ENCODE assay signal across 22 cellular contexts in the genomic region with DNA sequence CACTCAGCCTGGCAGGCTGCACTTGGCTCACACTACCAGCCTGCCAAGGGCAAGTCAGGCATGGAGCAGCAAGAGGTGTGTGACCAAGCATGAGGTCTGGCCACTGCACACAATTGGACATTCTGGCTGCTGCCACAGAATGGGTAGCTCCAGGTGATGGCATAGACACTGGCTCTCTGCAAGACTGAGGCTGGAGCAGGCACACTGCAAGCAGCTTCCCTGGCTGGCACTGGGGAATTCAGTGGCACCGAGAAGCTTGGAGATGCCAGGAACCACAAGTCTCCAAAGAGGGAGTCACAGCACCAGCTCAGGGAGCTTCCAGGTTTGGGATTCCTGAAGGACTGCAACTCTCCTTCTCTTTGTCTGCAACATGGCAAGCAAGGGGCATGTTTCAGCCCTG. TPM values are rescaled to one million over a fixed set of nuclear protein-coding genes. Genes with fewer than 3 reads are reported as not detected.
DNase-seq lines count a peak whose midpoint lies in the region; ATAC-seq and TF ChIP-seq lines count a peak whose summit lies in the region.
"Had no signal": no experiment of that assay in that cellular context is flagged by ENCODE, and none has a peak within 500 bp of the region (broad histone marks: within the 10 kb centered on the region; RNA-seq: fewer than 3 reads in every experiment).

No MANE protein-coding gene starts in this region.

- H3K79me1 ChIP-seq in neuronal stem cell (ENCODE audit: low read depth, low read length) = no peaks in the 10 kb centered on the region

- peaks cover 8% of the 10 kb centered on the region for H3K27me3 ChIP-seq in left ventricle myocardium inferior (ENCODE audit: low read depth)
- H3K27me3 ChIP-seq in neuronal stem cell (ENCODE audit: control insufficient read depth in 3 of 3, insufficient read depth in 3 of 3, low read depth in 1 of 3, low read length in 3 of 3) = no peaks in the 10 kb centered on the region
- H3K27me3 ChIP-seq in spleen (replicated peaks in 1 of 7) = no peaks in the 10 kb centered on the region
- H3K27me3 ChIP-seq: BE2C; BLaER1 treated with 17β-estradiol and CSF1 and Interleukin-3, amounts not matched to agents 10 nM and 100 nM had no signal

- H3K9me3 ChIP-seq in left ventricle myocardium inferior (replicated peaks) = no peaks in the 10 kb centered on the region
- peaks cover 0 to 5% of the 10 kb centered on the region in 2 donors for H3K9me3 ChIP-seq in neuronal stem cell (replicated peaks in 1 of 2; ENCODE audit: control insufficient read depth in 2 of 2, insufficient read depth in 1 of 2, low read depth in 1 of 2, low read length in 2 of 2)
- H3K9me3 ChIP-seq in spleen = peaks cover 0 to 18% (median 0%) of the 10 kb centered on the region in 8 donors
- no peaks in the 10 kb centered on the region for H3K9me3 ChIP-seq in mucosa of descending colon
- H3K9me3 ChIP-seq: A549, BE2C had no signal

- no peak overlapping the region for H2AK5ac ChIP-seq in neuronal stem cell (ENCODE audit: low read depth, low read length)

- no peak overlapping the region for H4K91ac ChIP-seq in neuronal stem cell (ENCODE audit: low read depth, low read length, poor library complexity)

- H3K27ac ChIP-seq in left ventricle myocardium inferior (replicated peaks) = no peak overlapping the region
- no peak overlapping the region for H3K27ac ChIP-seq in neuronal stem cell (replicated peaks; ENCODE audit: low read length)
- H3K27ac ChIP-seq in spleen = no peak overlapping the region
- H3K27ac ChIP-seq: A549; BLaER1 treated with 17β-estradiol and CSF1 and Interleukin-3, amounts not matched to agents 10 nM and 100 nM had no signal

- peak overlapping the region; percentile 25 for H3K9ac ChIP-seq in neuronal stem cell (ENCODE audit: low read depth, low read length, poor library complexity)
- H3K9ac ChIP-seq: BLaER1 treated with 17β-estradiol and CSF1 and Interleukin-3, amounts not matched to agents 10 nM and 100 nM had no signal

- H3K4me3 ChIP-seq in left ventricle myocardium inferior = no peak overlapping the region
- no peak overlapping the region for H3K4me3 ChIP-seq in neuronal stem cell (ENCODE audit: low read length in 2 of 2)
- no peak overlapping the region for H3K4me3 ChIP-seq in spleen
- no peak overlapping the region for H3K4me3 ChIP-seq in mucosa of descending colon
- H3K4me3 ChIP-seq: A549; BLaER1 treated with 17β-estradiol and CSF1 and Interleukin-3, amounts not matched to agents 10 nM and 100 nM had no signal

- no peak for TF ChIP-seq POLR2A in spleen (IDR thresholded peaks at IDR 0.05)

- H2BK120ac ChIP-seq in neuronal stem cell (ENCODE audit: low read depth, low read length) = no peak overlapping the region

- no peak overlapping the region for H2BK15ac ChIP-seq in neuronal stem cell (ENCODE audit: low read length)

- TF ChIP-seq CTCF in left ventricle myocardium inferior (IDR thresholded peaks at IDR 0.05; ENCODE audit: borderline replicate concordance) (no peak), spleen (IDR thresholded peaks at IDR 0.05 in 8 of 11, conservative IDR thresholded peaks at IDR 0.05 in 3 of 11) (no peak), mucosa of descending colon (IDR thresholded peaks at IDR 0.05) (no peak)

- ATAC-seq in left ventricle myocardium superior = no peak
- no peak for ATAC-seq in HG02870 (IDR thresholded peaks at IDR 0.05; ENCODE audit: unreplicated experiment)
- no peak for ATAC-seq in mucosa of descending colon
- ATAC-seq: A549 had no signal

- H3K18ac ChIP-seq in neuronal stem cell (ENCODE audit: low read length) = peak overlapping the region; percentile 62

- H3K23ac ChIP-seq in neuronal stem cell (ENCODE audit: low read depth, low read length, poor library complexity) = no peak overlapping the region

- no peak overlapping the region for H3K4ac ChIP-seq in neuronal stem cell (ENCODE audit: low read length)

- H4K8ac ChIP-seq in neuronal stem cell (ENCODE audit: low read depth, low read length) = no peak overlapping the region

- no CpG with 5 or more reads among the region's 1 CpG for WGBS in neuronal stem cell (ENCODE audit: extremely low coverage in 2 of 2, insufficient read length in 2 of 2, insufficient replicate concordance in 1 of 2), 2 donors
- WGBS in spleen, 5 donors = 91 to 100% (median 95%) methylated on average over 1 of the region's 1 CpG

- H3K36me3 ChIP-seq in left ventricle myocardium inferior (no peaks in the 10 kb centered on the region), neuronal stem cell (replicated peaks in 1 of 2; ENCODE audit: control insufficient read depth in 2 of 2, insufficient read depth in 2 of 2, low read length in 2 of 2) (no peaks in the 10 kb centered on the region), spleen (no peaks in the 10 kb centered on the region), mucosa of descending colon (ENCODE audit: low read depth) (no peaks in the 10 kb centered on the region)
- H3K36me3 ChIP-seq: BE2C; BLaER1 treated with 17β-estradiol and CSF1 and Interleukin-3, amounts not matched to agents 10 nM and 100 nM had no signal

- peak; percentile 15 for DNase-seq in left ventricle myocardium superior
- no peak for DNase-seq in left ventricle myocardium inferior
- DNase-seq in neuronal stem cell (ENCODE audit: low spot score) = no peak
- DNase-seq in spleen = peak; percentile 61
- DNase-seq in activated CD4-positive, alpha-beta T cell treated with anti-CD3 and anti-CD28 coated beads for 48 hours = no peak
- DNase-seq in mucosa of descending colon = no peak
- DNase-seq: 8988T; ACHN; AML-193; BE2C; Calu3; CD4-positive, alpha-beta T cell; CD8-positive, alpha-beta memory T cell; COR-L47; DND-41; GOT3; H7; HCEC 1CT had no signal

- no peak overlapping the region for H2BK5ac ChIP-seq in neuronal stem cell (ENCODE audit: low read length)

- H3K4me2 ChIP-seq in neuronal stem cell (ENCODE audit: insufficient read depth, low read length, poor library complexity, severe bottlenecking) = no peak overlapping the region
- H3K4me2 ChIP-seq: A549; BLaER1 treated with 17β-estradiol and CSF1 and Interleukin-3, amounts not matched to agents 10 nM and 100 nM had no signal

- H3K14ac ChIP-seq in neuronal stem cell (ENCODE audit: low read length) = no peak overlapping the region

- no peaks in the 10 kb centered on the region for H3K4me1 ChIP-seq in left ventricle myocardium inferior
- no peaks in the 10 kb centered on the region for H3K4me1 ChIP-seq in neuronal stem cell (ENCODE audit: control insufficient read depth in 2 of 2, insufficient read depth in 1 of 2, low read depth in 1 of 2, low read length in 2 of 2)
- no peaks in the 10 kb centered on the region for H3K4me1 ChIP-seq in spleen
- H3K4me1 ChIP-seq in mucosa of descending colon (ENCODE audit: low read depth) = no peaks in the 10 kb centered on the region
- H3K4me1 ChIP-seq: A549, BE2C had no signal

- intact Hi-C loops in left ventricle myocardium superior (cut with micrococcal nuclease) = no loop called here
- intact Hi-C loops in left ventricle myocardium inferior (cut with micrococcal nuclease) = no loop called here
- intact Hi-C loops in spleen (cut with DNase I; ENCODE audit: low total_unique reads) = no loop called here
- intact Hi-C loops in mucosa of descending colon (cut with DNase I, micrococcal nuclease) = no loop called here

- no peak overlapping the region for H2BK12ac ChIP-seq in neuronal stem cell (ENCODE audit: low read length)

- no peak overlapping the region for H2AFZ ChIP-seq in neuronal stem cell (ENCODE audit: low read length)

RNA-seq across cellular contexts. Expression of a gene that starts 42.0 kb away (rescaled TPM):
- 0.05 TPM for total RNA-seq in left ventricle myocardium superior
- total RNA-seq in left ventricle myocardium inferior = 0.05 TPM
- 1.6 TPM for polyA plus RNA-seq in neuronal stem cell (2013, experiment 1 of 2)
- 1.4 TPM for polyA plus RNA-seq in neuronal stem cell (2013, experiment 2 of 2)
- 1 to 10 TPM in 6 of 7 donors, under 1 TPM in 1; 0.70 to 3.1 (median 2.2) TPM for total RNA-seq in spleen
- 1 to 10 TPM in 2 of 3 donors, under 1 TPM in 1; 0.96 to 2.8 (median 1.1) TPM for polyA plus RNA-seq in spleen
- 1 to 10 TPM; 1.0 to 1.3 (median 1.1) TPM for total RNA-seq in mucosa of descending colon
- total RNA-seq: CD4-positive, alpha-beta T cell; CD8-positive, alpha-beta memory T cell had no signal
- polyA plus RNA-seq: CD14-positive monocyte; CD8-positive, alpha-beta memory T cell had no signal

Comparison
In these comparisons a context has a peak if more than half of its experiments do, and no peak if none do; other contexts are left out.
1. DNase-seq: peak in left ventricle myocardium superior (single experiment) and spleen (single experiment); none in left ventricle myocardium inferior (single experiment), neuronal stem cell (single experiment), activated CD4-positive, alpha-beta T cell treated with anti-CD3 and anti-CD28 coated beads for 48 hours (single experiment) and mucosa of descending colon (0 of 3).